ENCODE assay signal across 16 cellular contexts in genomic region chr13:30567072-30567471, GRCh38.
"Had no signal": no experiment of that assay in that cellular context is flagged by ENCODE, and none has a peak within 500 bp of the region (broad histone marks: within the 10 kb centered on the region; RNA-seq: fewer than 3 reads in every experiment).

No MANE protein-coding gene starts in this region.

- ATAC-seq: body of pancreas, gastrocnemius medialis, pancreas had no signal

- H3K36me3 ChIP-seq: adrenal gland, gastrocnemius medialis, pancreas, thyroid gland had no signal

- H3K4me3 ChIP-seq: adrenal gland, body of pancreas, gastrocnemius medialis, pancreas, thyroid gland had no signal

- H3K9me3 Mint-ChIP-seq: activated CD4-positive, alpha-beta memory T cell treated with anti-CD3 and anti-CD28 coated beads, Interleukin-2, amount 10 ng/mL, durations not matched to agents 7 days and 5 days; activated naive CD4-positive, alpha-beta T cell treated with anti-CD3 and anti-CD28 coated beads for 36 hours; neural crest cell had no signal

- H3K4me3 Mint-ChIP-seq: activated CD4-positive, alpha-beta memory T cell treated with anti-CD3 and anti-CD28 coated beads, Interleukin-2, amount 10 ng/mL, durations not matched to agents 7 days and 5 days; activated naive CD4-positive, alpha-beta T cell treated with anti-CD3 and anti-CD28 coated beads for 36 hours; neural crest cell had no signal

- H3K27ac Mint-ChIP-seq: activated CD4-positive, alpha-beta memory T cell treated with anti-CD3 and anti-CD28 coated beads, Interleukin-2, amount 10 ng/mL, durations not matched to agents 7 days and 5 days; activated naive CD4-positive, alpha-beta T cell treated with anti-CD3 and anti-CD28 coated beads for 36 hours had no signal

- FAIRE-seq: pancreas, urothelium cell line had no signal

- H3K27me3 ChIP-seq: adrenal gland, body of pancreas, gastrocnemius medialis, pancreas, thyroid gland had no signal

- H3K27ac ChIP-seq: adrenal gland, body of pancreas, gastrocnemius medialis, pancreas, thyroid gland, VCaP had no signal

- DNase-seq: activated CD4-positive, alpha-beta memory T cell treated with anti-CD3 and anti-CD28 coated beads, Interleukin-2, amount 10 ng/mL, durations not matched to agents 7 days and 5 days; activated naive CD4-positive, alpha-beta T cell treated with anti-CD3 and anti-CD28 coated beads for 36 hours; adrenal gland; body of pancreas; central memory CD4-positive, alpha-beta T cell; cortex of kidney; effector CD8-positive, alpha-beta T cell; gastrocnemius medialis; pancreas; retina; stimulated activated CD4-positive, alpha-beta T cell treated with anti-CD3 and anti-CD28 coated beads, Interleukin-15, amount 100 ng/mL, for 24 hours; stimulated activated CD4-positive, alpha-beta T cell treated with anti-CD3 and anti-CD28 coated beads, Interleukin-4, amount 100 ng/mL, for 24 hours; thyroid gland had no signal

- H3K9me3 ChIP-seq: adrenal gland, body of pancreas, gastrocnemius medialis, pancreas, thyroid gland had no signal

- H3K4me1 ChIP-seq: body of pancreas, gastrocnemius medialis, pancreas had no signal
